In genomic region chr2:127627740-127628571, GRCh38 we compare ENCODE assay signal across 26 cellular contexts. TPM values are rescaled to one million over a fixed set of nuclear protein-coding genes. Genes with fewer than 3 reads are reported as not detected.
"Had no signal": no experiment of that assay in that cellular context is flagged by ENCODE, and none has a peak within 500 bp of the region (broad histone marks: within the 10 kb centered on the region; RNA-seq: fewer than 3 reads in every experiment).

No MANE protein-coding gene starts in this region.

- H3K27ac ChIP-seq: ascending aorta, breast epithelium, colonic mucosa, dorsolateral prefrontal cortex, skin epidermis, thoracic aorta, vagina, VCaP had no signal

- H3K9me3 ChIP-seq: ascending aorta, breast epithelium, colonic mucosa, thoracic aorta, vagina had no signal

- H3K27me3 ChIP-seq: ascending aorta, breast epithelium, colonic mucosa, dorsolateral prefrontal cortex, vagina had no signal

- H3K36me3 ChIP-seq: ascending aorta, breast epithelium, colonic mucosa, thoracic aorta, vagina had no signal

- H3K4me3 ChIP-seq: ascending aorta, breast epithelium, colonic mucosa, dorsolateral prefrontal cortex, lung, skin epidermis, thoracic aorta, vagina had no signal

- DNase-seq: activated CD4-positive, alpha-beta T cell treated with anti-CD3 and anti-CD28 coated beads for 1 hour; activated CD8-positive, alpha-beta memory T cell treated with anti-CD3 and anti-CD28 coated beads, Interleukin-2, amount 50 U/mL, for 4 hours; activated T-cell treated with anti-CD3 and anti-CD28 coated beads, Interleukin-2, amount 50 U/mL, for 24 hours; colonic mucosa; effector memory CD8-positive, alpha-beta T cell; foreskin melanocyte; hypothalamus; left colon; naive thymus-derived CD4-positive, alpha-beta T cell; stimulated activated CD4-positive, alpha-beta T cell treated with anti-CD3 and anti-CD28 coated beads, Interleukin-15, amount 100 ng/mL, for 24 hours; stimulated activated CD8-positive, alpha-beta memory T cell treated with anti-CD3 and anti-CD28 coated beads, Interleukin-4, amount 100 ng/mL, for 48 hours; stimulated activated naive CD4-positive, alpha-beta T cell had no signal

- ATAC-seq: activated naive CD4-positive, alpha-beta T cell treated with anti-CD3 and anti-CD28 coated beads, Interleukin-2, amount 50 U/mL, for 72 hours; activated T-helper 17 cell treated with anti-CD3 and anti-CD28 coated beads, Interleukin-2, amount 50 U/mL, for 72 hours; effector memory CD8-positive, alpha-beta T cell; esophagus mucosa; left colon; naive thymus-derived CD4-positive, alpha-beta T cell had no signal

- H3K4me1 ChIP-seq: breast epithelium, colonic mucosa, vagina had no signal

- FAIRE-seq: endothelial cell of umbilical vein had no signal

RNA-seq across cellular contexts. Expression of gene GPR17, which starts 18.0 kb away (rescaled TPM):
- total RNA-seq: activated naive CD4-positive, alpha-beta T cell treated with anti-CD3 and anti-CD28 coated beads, Interleukin-2, amount 50 U/mL, for 72 hours; activated T-helper 17 cell treated with anti-CD3 and anti-CD28 coated beads, Interleukin-2, amount 50 U/mL, for 72 hours; ascending aorta; breast epithelium; endothelial cell of umbilical vein; esophagus mucosa; mesenteric fat pad; naive thymus-derived CD4-positive, alpha-beta T cell; omental fat pad; thoracic aorta; vagina had no signal
- polyA plus RNA-seq: naive thymus-derived CD4-positive, alpha-beta T cell had no signal
